8 cellular contexts compared by ENCODE assay signal in genomic region chr22:20916916-20917810, GRCh38. TPM values are rescaled to one million over a fixed set of nuclear protein-coding genes. Genes with fewer than 3 reads are reported as not detected.
DNase-seq lines count a peak whose midpoint lies in the region; ATAC-seq and FAIRE-seq lines count a peak whose summit lies in the region.

CRKL (plus strand) TSS chr22:20917407; CDS start chr22:20917935, 528 bp downstream.

- peak within 1 kb of the TSS; percentile 71 for H3K9ac ChIP-seq in endocrine pancreas (ENCODE audit: control insufficient read depth, insufficient read depth, low read length)

- in situ Hi-C loops in Caki2 (cut with HindIII; ENCODE audit: low pct_unique_long_range_greater_than_20kb, low sequenced_read_pairs): no loop called here

- DNase-seq in Caki2 (ENCODE audit: low read depth) (peak; percentile 99), HTR-8/SVneo (ENCODE audit: insufficient read length, low spot score) (peak; percentile 96), NOMO-1 treated with DMSO at 0.1 percent for 48 hours (lab: John Stamatoyannopoulos, UW; ENCODE audit: unreplicated experiment) (peak; percentile 98), mesenteric fat pad (ENCODE audit: low spot score) (peak; percentile 98)
- peak; percentile 76 to 95 (median 89) for DNase-seq in activated CD8-positive, alpha-beta memory T cell treated with anti-CD3 and anti-CD28 coated beads for 48 hours (ENCODE audit: low read depth in 2 of 3, low spot score in 2 of 3)
- peak; percentile 86 for DNase-seq in stimulated activated CD8-positive, alpha-beta memory T cell treated with anti-CD3 and anti-CD28 coated beads, Interleukin-15, amount 100 ng/mL, for 24 hours (ENCODE audit: low read depth)

- no peaks in the 10 kb centered on the region for H3K36me3 ChIP-seq in endocrine pancreas (ENCODE audit: control insufficient read depth, insufficient read depth, low read length)

- peak; percentile 76 for ATAC-seq in GM21367 (IDR thresholded peaks at IDR 0.05; ENCODE audit: unreplicated experiment)

- H3K4me3 ChIP-seq in endocrine pancreas (ENCODE audit: control insufficient read depth, insufficient read depth, low read length): peak within 1 kb of the TSS; percentile 82

- H3K27me3 ChIP-seq in endocrine pancreas (ENCODE audit: control insufficient read depth, insufficient read depth, low read length): no peaks in the 10 kb centered on the region

- H3K4me1 ChIP-seq in endocrine pancreas (ENCODE audit: control insufficient read depth, insufficient read depth, low read length): peaks cover 14% of the 10 kb centered on the region

- FAIRE-seq in HTR-8/SVneo (lab: Jason Lieb, UNC): no peak

- no peaks in the 10 kb centered on the region for H3K9me3 ChIP-seq in endocrine pancreas (ENCODE audit: control insufficient read depth, low read length)

RNA-seq across cellular contexts. Expression of gene CRKL, which starts in this region (rescaled TPM):
- total RNA-seq in Caki2 (2014; rRNA removed; shearing (Covaris generic); ENCODE audit: low replicate concordance): 25.5 and 30.6 TPM in 2 replicates
- 46.1 TPM for total RNA-seq in mesenteric fat pad

Comparison
In these comparisons a context has a peak if more than half of its experiments do, and no peak if none do; other contexts are left out.
1. Peak in every context shown above with its lines: DNase-seq, ATAC-seq and H3K4me3 ChIP-seq.